ENCODE assay signal across 1 cellular context in the genomic region with DNA sequence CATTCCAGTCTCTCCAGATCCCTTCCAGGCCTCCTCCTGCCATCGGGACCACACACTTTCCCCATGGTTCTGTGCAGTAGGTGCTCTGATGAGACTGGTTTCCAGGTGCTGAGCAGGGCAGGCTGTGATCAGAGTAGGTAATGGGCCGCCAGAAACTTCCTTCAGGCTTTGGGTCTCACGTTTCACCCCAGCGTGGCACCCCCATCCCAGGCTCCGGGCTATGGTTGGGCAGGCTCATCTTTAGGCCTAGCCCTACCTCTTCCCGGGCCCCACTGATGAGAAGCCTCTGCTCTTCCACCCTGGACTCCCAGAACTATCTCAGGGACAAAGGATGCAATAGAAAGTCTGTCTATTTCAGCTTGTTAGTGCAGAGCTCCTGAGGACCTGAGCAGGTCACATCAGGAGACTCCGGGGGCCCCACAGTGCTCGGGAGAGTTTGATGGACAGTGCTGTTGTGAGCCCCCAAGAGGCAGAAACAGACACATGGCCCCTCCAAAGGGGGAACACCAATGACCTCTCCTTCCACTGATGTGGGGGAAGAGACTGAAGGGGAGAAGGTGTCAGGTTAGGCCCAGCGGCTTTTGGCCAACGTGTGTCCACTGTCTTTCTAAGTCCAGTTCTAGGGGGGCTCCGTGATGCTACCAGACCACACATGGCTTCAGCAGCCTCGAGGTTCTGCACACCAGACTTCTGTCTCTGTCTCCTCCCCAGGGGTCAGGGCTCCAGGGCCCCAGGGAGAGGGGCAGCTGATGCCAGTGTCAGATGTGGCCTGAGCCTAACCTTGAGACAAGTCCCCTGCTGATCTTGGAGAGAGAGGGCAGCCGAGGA.
TF ChIP-seq lines count a peak whose summit lies in the region.

No MANE protein-coding gene starts in this region.

TF ChIP-seq in HepG2, 621 proteins besides CTCF, POLR2A, EP300 and RAD21:
- TF ChIP-seq ARNT (IDR thresholded peaks at IDR 0.05) (no peak), SP140L (CRISPR knock-in tag; IDR thresholded peaks at IDR 0.05; ENCODE audit: borderline replicate concordance) (no peak), GABPB1 (CRISPR knock-in tag; IDR thresholded peaks at IDR 0.05) (no peak)
- TF ChIP-seq, protein P1, sequence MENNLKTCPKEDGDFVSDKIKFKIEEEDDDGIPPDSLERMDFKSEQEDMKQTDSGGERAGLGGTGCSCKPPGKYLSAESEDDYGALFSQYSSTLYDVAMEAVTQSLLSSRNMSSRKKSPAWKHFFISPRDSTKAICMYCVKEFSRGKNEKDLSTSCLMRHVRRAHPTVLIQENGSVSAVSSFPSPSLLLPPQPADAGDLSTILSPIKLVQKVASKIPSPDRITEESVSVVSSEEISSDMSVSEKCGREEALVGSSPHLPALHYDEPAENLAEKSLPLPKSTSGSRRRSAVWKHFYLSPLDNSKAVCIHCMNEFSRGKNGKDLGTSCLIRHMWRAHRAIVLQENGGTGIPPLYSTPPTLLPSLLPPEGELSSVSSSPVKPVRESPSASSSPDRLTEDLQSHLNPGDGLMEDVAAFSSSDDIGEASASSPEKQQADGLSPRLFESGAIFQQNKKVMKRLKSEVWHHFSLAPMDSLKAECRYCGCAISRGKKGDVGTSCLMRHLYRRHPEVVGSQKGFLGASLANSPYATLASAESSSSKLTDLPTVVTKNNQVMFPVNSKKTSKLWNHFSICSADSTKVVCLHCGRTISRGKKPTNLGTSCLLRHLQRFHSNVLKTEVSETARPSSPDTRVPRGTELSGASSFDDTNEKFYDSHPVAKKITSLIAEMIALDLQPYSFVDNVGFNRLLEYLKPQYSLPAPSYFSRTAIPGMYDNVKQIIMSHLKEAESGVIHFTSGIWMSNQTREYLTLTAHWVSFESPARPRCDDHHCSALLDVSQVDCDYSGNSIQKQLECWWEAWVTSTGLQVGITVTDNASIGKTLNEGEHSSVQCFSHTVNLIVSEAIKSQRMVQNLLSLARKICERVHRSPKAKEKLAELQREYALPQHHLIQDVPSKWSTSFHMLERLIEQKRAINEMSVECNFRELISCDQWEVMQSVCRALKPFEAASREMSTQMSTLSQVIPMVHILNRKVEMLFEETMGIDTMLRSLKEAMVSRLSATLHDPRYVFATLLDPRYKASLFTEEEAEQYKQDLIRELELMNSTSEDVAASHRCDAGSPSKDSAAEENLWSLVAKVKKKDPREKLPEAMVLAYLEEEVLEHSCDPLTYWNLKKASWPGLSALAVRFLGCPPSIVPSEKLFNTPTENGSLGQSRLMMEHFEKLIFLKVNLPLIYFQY (CRISPR knock-in tag; IDR thresholded peaks at IDR 0.05; ENCODE audit: borderline replicate concordance): no peak
- TF ChIP-seq, protein P2, sequence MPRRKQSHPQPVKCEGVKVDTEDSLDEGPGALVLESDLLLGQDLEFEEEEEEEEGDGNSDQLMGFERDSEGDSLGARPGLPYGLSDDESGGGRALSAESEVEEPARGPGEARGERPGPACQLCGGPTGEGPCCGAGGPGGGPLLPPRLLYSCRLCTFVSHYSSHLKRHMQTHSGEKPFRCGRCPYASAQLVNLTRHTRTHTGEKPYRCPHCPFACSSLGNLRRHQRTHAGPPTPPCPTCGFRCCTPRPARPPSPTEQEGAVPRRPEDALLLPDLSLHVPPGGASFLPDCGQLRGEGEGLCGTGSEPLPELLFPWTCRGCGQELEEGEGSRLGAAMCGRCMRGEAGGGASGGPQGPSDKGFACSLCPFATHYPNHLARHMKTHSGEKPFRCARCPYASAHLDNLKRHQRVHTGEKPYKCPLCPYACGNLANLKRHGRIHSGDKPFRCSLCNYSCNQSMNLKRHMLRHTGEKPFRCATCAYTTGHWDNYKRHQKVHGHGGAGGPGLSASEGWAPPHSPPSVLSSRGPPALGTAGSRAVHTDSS (CRISPR knock-in tag; conservative IDR thresholded peaks at IDR 0.05): no peak
